11 cellular contexts compared by ENCODE assay signal in the genomic region with DNA sequence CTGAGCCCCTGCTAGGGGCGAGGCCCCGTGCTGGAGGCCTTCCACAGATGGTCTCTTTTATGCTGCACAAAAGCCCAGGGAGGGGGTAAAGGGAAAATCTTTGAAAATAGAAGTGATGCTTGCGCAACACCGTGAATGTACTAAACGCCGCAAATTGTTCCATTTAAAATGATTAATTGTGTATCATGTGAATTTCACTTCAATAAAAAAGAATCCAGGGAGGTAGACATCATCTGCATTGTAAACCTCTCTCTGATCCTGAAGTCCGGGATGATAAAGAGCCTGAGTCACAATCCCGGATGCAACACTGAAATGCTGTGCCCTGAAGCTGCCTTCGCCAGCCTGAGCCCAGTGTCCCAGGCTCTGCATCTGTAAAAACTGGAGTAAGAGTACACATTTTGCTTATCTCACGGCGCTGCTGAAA.
DNase-seq lines count a peak whose midpoint lies in the region; ATAC-seq, FAIRE-seq and TF ChIP-seq lines count a peak whose summit lies in the region.
"Had no signal": no experiment of that assay in that cellular context is flagged by ENCODE, and none has a peak within 500 bp of the region (broad histone marks: within the 10 kb centered on the region; RNA-seq: fewer than 3 reads in every experiment).

No MANE protein-coding gene starts in this region.

- TF ChIP-seq CTCF in PC-9 (conservative IDR thresholded peaks at IDR 0.05) (no peak), pancreas (IDR thresholded peaks at IDR 0.05) (no peak)

- FAIRE-seq in pancreas (lab: Jason Lieb, UNC): no peak

- H3F3A ChIP-seq in GM23248 (ENCODE audit: insufficient read depth): peaks cover 13% of the 10 kb centered on the region
- peaks cover 49% of the 10 kb centered on the region for H3F3A ChIP-seq in PC-9 (ENCODE audit: insufficient read depth, low read depth)

- H3K27me3 Mint-ChIP-seq in activated CD4-positive, alpha-beta T cell treated with anti-CD3 and anti-CD28 coated beads, Interleukin-2, amount 10 ng/mL, durations not matched to agents 24 days and 14 days: no peaks in the 10 kb centered on the region
- H3K27me3 Mint-ChIP-seq: effector memory CD8-positive, alpha-beta T cell had no signal

- H4K20me1 ChIP-seq in GM23248 (ENCODE audit: insufficient read depth) (no peaks in the 10 kb centered on the region), PC-9 (ENCODE audit: insufficient read depth) (no peaks in the 10 kb centered on the region)

- H3K4me1 ChIP-seq in GM23248 (ENCODE audit: insufficient read depth): peaks cover 12% of the 10 kb centered on the region
- peaks cover 71% of the 10 kb centered on the region for H3K4me1 ChIP-seq in PC-9 (replicated peaks; ENCODE audit: insufficient read depth)
- peaks cover 3 to 11% of the 10 kb centered on the region in 2 donors for H3K4me1 ChIP-seq in esophagus (ENCODE audit: control insufficient read depth in 2 of 2, insufficient read depth in 2 of 2, low read length in 1 of 2)
- peaks cover 0 to 4% (median 0%) of the 10 kb centered on the region in 3 donors for H3K4me1 ChIP-seq in pancreas

- DNase-seq in GM23248: peak; percentile 91
- peak; percentile 48 to 92 for DNase-seq in PC-9
- DNase-seq in pancreas: no peak
- no peak for DNase-seq in T-helper 2 cell
- DNase-seq in activated CD4-positive, alpha-beta T cell treated with anti-CD3 and anti-CD28 coated beads, Interleukin-2, amount 10 ng/mL, durations not matched to agents 24 days and 14 days: no peak
- DNase-seq in DMS79 treated with DMSO at 0.1 percent for 48 hours (lab: John Stamatoyannopoulos, UW): no peak
- DNase-seq: activated CD8-positive, alpha-beta memory T cell treated with anti-CD3 and anti-CD28 coated beads for 24 hours; effector memory CD8-positive, alpha-beta T cell had no signal

- H2AFZ ChIP-seq in GM23248 (peak overlapping the region; percentile 68), PC-9 (0 out of 2 replicates have a peak overlapping the region, but pooled peaks have one; percentile 7)

- H3K4me3 Mint-ChIP-seq in activated CD4-positive, alpha-beta T cell treated with anti-CD3 and anti-CD28 coated beads, Interleukin-2, amount 10 ng/mL, durations not matched to agents 24 days and 14 days: no peak overlapping the region
- H3K4me3 Mint-ChIP-seq: effector memory CD8-positive, alpha-beta T cell; nephron had no signal

- H3K9me2 ChIP-seq in GM23248 (ENCODE audit: insufficient read depth): no peaks in the 10 kb centered on the region
- H3K9me2 ChIP-seq in PC-9 (ENCODE audit: insufficient read depth): no peaks in the 10 kb centered on the region

- H3K79me2 ChIP-seq in GM23248 (ENCODE audit: insufficient read depth) (no peaks in the 10 kb centered on the region), PC-9 (ENCODE audit: low read depth) (no peaks in the 10 kb centered on the region)

- H3K27ac Mint-ChIP-seq in activated CD4-positive, alpha-beta T cell treated with anti-CD3 and anti-CD28 coated beads, Interleukin-2, amount 10 ng/mL, durations not matched to agents 24 days and 14 days: no peak overlapping the region
- H3K27ac Mint-ChIP-seq: effector memory CD8-positive, alpha-beta T cell had no signal

- peak overlapping the region; percentile 52 for H3K4me2 ChIP-seq in GM23248 (ENCODE audit: unreplicated experiment)
- H3K4me2 ChIP-seq in PC-9: peak overlapping the region; percentile 69

- H3K27ac ChIP-seq in GM23248 (peak overlapping the region; percentile 56), PC-9 (peak overlapping the region; percentile 90), esophagus (ENCODE audit: low read depth in 2 of 2, low read length in 1 of 2) (peak overlapping the region; percentile 20 to 65), pancreas (peak overlapping the region in 3 of 4 donors; percentile 49 to 71 (median 65))

- no peaks in the 10 kb centered on the region for H3K9me3 Mint-ChIP-seq in activated CD4-positive, alpha-beta T cell treated with anti-CD3 and anti-CD28 coated beads, Interleukin-2, amount 10 ng/mL, durations not matched to agents 24 days and 14 days
- H3K9me3 Mint-ChIP-seq: effector memory CD8-positive, alpha-beta T cell; nephron had no signal

- POLR2A ChIA-PET in PC-9 (lab: Charles Lee; ENCODE audit: unreplicated experiment): interaction anchor here (0.6 to 0.8 kb wide), 2 partner anchors 10 to 18 kb away, joined by 4 to 6 read pairs; no protein-coding TSS in a partner anchor

- H3K27me3 ChIP-seq in GM23248 (replicated peaks; ENCODE audit: insufficient read depth) (no peaks in the 10 kb centered on the region), PC-9 (ENCODE audit: insufficient read depth, low read depth) (no peaks in the 10 kb centered on the region), esophagus (ENCODE audit: control insufficient read depth in 1 of 2, insufficient read depth in 2 of 2, low read length in 2 of 2) (no peaks in the 10 kb centered on the region), pancreas (no peaks in the 10 kb centered on the region)

- H3K36me3 Mint-ChIP-seq in activated CD4-positive, alpha-beta T cell treated with anti-CD3 and anti-CD28 coated beads, Interleukin-2, amount 10 ng/mL, durations not matched to agents 24 days and 14 days (ENCODE audit: low read depth): no peaks in the 10 kb centered on the region

- ATAC-seq in pancreas (peak; percentile 41 to 73 (median 72)), HG02610 (IDR thresholded peaks at IDR 0.05; ENCODE audit: unreplicated experiment) (no peak)
- ATAC-seq: effector memory CD8-positive, alpha-beta T cell had no signal

- H3K4me3 ChIP-seq in GM23248 (peak overlapping the region; percentile 39), PC-9 (peak overlapping the region; percentile 24; the same call in 1 of the 2 replicates), esophagus (ENCODE audit: low read depth in 1 of 2, low read length in 2 of 2) (no peak overlapping the region), pancreas (no peak overlapping the region)

- H3K9me3 ChIP-seq in GM23248 (ENCODE audit: low read depth) (no peaks in the 10 kb centered on the region), PC-9 (ENCODE audit: insufficient read depth, low read depth) (no peaks in the 10 kb centered on the region), esophagus (ENCODE audit: control insufficient read depth in 2 of 2, insufficient read depth in 1 of 2, low read depth in 1 of 2, low read length in 1 of 2) (no peaks in the 10 kb centered on the region), pancreas (no peaks in the 10 kb centered on the region)

- H3K36me3 ChIP-seq in GM23248 (ENCODE audit: low read depth) (no peaks in the 10 kb centered on the region), PC-9 (ENCODE audit: low read depth) (no peaks in the 10 kb centered on the region), esophagus (ENCODE audit: control insufficient read depth in 2 of 2, insufficient read depth in 2 of 2, low read length in 1 of 2) (no peaks in the 10 kb centered on the region), pancreas (no peaks in the 10 kb centered on the region)

- peaks cover 26% of the 10 kb centered on the region for H3K4me1 Mint-ChIP-seq in activated CD4-positive, alpha-beta T cell treated with anti-CD3 and anti-CD28 coated beads, Interleukin-2, amount 10 ng/mL, durations not matched to agents 24 days and 14 days

- no TSS peak for BruUV-seq in PC-9 (replicated peaks; lab: Mats Ljungman, UMichigan)

- 13 to 14% methylated on average over 11 of the region's 11 CpGs for WGBS in GM23248 (ENCODE audit: low coverage in 1 of 2, low lambda C conversion rate in 2 of 2, missing lambda C conversion rate in 2 of 2), 2 experiments
- WGBS in esophagus, 2 donors: 39 to 42% methylated on average over 11 of the region's 11 CpGs
- 41 to 51% methylated on average over 11 of the region's 11 CpGs for WGBS in pancreas, 2 donors

- in situ Hi-C loops in GM23248 (cut with MboI): no loop called here

- CTCF ChIA-PET in PC-9 (lab: Charles Lee): no interaction called here

- intact Hi-C loops in PC-9 (cut with micrococcal nuclease; ENCODE audit: unreplicated experiment): loop anchor here (1.0 to 2.0 kb wide), 4 partner anchors 11 to 109 kb away; no protein-coding TSS in a partner anchor
- intact Hi-C loops in pancreas (cut with DNase I): no loop called here
- intact Hi-C loops in activated CD4-positive, alpha-beta T cell treated with anti-CD3 and anti-CD28 coated beads, Interleukin-2, amount 10 ng/mL, durations not matched to agents 24 days and 14 days (cut with micrococcal nuclease): no loop called here

- peak overlapping the region; percentile 38 for H3K9ac ChIP-seq in GM23248

Comparison
In these comparisons a context has a peak if more than half of its experiments do, and no peak if none do; other contexts are left out.
1. DNase-seq: peak in GM23248 (single experiment) and PC-9 (2 of 2); none in pancreas (0 of 6), T-helper 2 cell (0 of 5), activated CD4-positive, alpha-beta T cell treated with anti-CD3 and anti-CD28 coated beads, Interleukin-2, amount 10 ng/mL, durations not matched to agents 24 days and 14 days (single experiment) and DMS79 treated with DMSO at 0.1 percent for 48 hours (single experiment).
2. H3K4me3 ChIP-seq: peak in GM23248 (single experiment) and PC-9 (single experiment); none in esophagus (0 of 2) and pancreas (0 of 4).
3. Peak in every context shown above with its lines, with median percentiles within 50 percentile points of each other: H3K27ac ChIP-seq.